2 cellular contexts compared by ENCODE assay signal in the genomic region with DNA sequence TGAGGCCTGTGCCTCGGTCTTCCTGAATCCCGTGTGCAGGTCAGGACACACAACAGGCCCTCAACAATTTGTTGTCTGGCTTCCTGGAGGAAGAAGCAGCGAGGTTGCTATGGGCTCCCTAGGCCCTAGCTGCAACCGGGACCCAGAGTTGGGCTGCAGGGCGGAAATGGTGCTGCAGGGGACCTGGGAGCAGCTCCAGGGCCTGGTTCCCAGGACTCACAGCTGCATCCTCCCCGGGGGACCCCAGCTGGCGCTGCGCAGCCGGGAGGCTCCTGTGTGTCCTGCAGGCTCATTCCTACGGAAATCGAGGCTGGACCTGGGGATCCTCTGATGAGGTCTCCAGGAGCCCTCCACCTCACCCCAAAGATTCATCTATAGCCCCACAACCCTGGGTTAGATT.
TF ChIP-seq lines count a peak whose summit lies in the region.

No MANE protein-coding gene starts in this region.

TF ChIP-seq in SK-N-SH, 30 proteins besides CTCF, POLR2A, EP300 and RAD21 (continued from another document):
- TF ChIP-seq, protein P1, sequence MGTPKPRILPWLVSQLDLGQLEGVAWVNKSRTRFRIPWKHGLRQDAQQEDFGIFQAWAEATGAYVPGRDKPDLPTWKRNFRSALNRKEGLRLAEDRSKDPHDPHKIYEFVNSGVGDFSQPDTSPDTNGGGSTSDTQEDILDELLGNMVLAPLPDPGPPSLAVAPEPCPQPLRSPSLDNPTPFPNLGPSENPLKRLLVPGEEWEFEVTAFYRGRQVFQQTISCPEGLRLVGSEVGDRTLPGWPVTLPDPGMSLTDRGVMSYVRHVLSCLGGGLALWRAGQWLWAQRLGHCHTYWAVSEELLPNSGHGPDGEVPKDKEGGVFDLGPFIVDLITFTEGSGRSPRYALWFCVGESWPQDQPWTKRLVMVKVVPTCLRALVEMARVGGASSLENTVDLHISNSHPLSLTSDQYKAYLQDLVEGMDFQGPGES (IDR thresholded peaks at IDR 0.05; ENCODE audit: low read depth, low read length) = no peak
- TF ChIP-seq TEAD4 (IDR thresholded peaks at IDR 0.05; ENCODE audit: borderline replicate concordance, insufficient read depth) = no peak
- TF ChIP-seq JUND (IDR thresholded peaks at IDR 0.05) = no peak
- no peak for TF ChIP-seq GABPA (IDR thresholded peaks at IDR 0.05; ENCODE audit: low read depth)

TF ChIP-seq in SK-N-SH treated with all-trans-retinoic acid at 6 μM for 48 hours, 23 proteins besides CTCF, POLR2A, EP300 and RAD21 (continued from another document):
- TF ChIP-seq, protein P2, sequence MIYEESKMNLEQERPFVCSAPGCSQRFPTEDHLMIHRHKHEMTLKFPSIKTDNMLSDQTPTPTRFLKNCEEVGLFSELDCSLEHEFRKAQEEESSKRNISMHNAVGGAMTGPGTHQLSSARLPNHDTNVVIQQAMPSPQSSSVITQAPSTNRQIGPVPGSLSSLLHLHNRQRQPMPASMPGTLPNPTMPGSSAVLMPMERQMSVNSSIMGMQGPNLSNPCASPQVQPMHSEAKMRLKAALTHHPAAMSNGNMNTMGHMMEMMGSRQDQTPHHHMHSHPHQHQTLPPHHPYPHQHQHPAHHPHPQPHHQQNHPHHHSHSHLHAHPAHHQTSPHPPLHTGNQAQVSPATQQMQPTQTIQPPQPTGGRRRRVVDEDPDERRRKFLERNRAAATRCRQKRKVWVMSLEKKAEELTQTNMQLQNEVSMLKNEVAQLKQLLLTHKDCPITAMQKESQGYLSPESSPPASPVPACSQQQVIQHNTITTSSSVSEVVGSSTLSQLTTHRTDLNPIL (CRISPR knock-in tag; IDR thresholded peaks at IDR 0.05; ENCODE audit: low read depth) = no peak
- no peak for TF ChIP-seq ZNF565 (CRISPR knock-in tag; conservative IDR thresholded peaks at IDR 0.05; ENCODE audit: low read depth)
- TF ChIP-seq ISL1 (CRISPR knock-in tag; IDR thresholded peaks at IDR 0.05) = no peak
